8 cellular contexts compared by ENCODE assay signal in the genomic region with DNA sequence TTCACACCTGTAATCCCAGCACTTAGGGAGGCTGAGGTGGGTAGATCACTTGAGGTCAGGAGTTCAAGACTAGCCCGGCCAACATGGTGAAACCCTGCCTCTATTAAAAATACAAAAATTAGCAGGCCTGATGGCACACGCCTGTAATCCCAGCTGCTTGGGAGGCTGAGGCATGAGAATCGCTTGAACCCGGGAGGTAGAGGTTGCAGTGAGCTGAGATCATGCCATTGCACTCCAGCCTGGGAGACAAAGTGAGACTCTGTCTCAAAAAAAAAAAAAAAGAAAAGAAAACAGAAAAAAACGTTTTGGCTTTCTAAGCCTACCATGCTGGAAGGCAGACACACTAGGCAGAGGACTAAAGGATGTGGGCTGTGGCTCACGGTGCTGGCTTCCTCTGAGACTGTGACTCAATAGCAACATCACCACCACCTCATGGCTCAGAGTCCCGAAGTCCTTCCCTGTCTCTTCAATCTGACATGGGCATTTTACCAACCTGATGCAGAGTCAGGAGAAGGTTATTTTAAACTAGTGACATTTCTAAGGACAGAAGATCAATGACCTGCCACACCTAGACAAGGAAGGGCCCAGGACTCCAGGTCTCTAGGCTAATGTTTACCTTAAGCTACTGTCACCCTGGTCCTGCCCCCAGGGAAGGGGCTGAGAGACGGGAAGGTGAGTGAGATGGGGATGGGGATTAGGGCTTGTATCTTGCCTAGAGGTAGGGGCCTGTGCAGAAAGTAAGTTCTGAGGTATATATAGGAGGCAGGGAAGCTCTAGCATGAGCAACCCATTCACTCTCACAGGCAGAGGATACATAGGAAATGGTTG. TPM values are rescaled to one million over a fixed set of nuclear protein-coding genes. Genes with fewer than 3 reads are reported as not detected.
DNase-seq lines count a peak whose midpoint lies in the region; ATAC-seq and TF ChIP-seq lines count a peak whose summit lies in the region.

No MANE protein-coding gene starts in this region.

- no peak overlapping the region for H3K14ac ChIP-seq in trophoblast cell (ENCODE audit: low read length)

- no peak overlapping the region for H2BK12ac ChIP-seq in trophoblast cell (ENCODE audit: low read length)

- no peak overlapping the region for H3K4ac ChIP-seq in trophoblast cell (ENCODE audit: low read depth, low read length)

- no peaks in the 10 kb centered on the region for H3K27me3 ChIP-seq in transverse colon
- no peaks in the 10 kb centered on the region for H3K27me3 ChIP-seq in A673 (replicated peaks; ENCODE audit: insufficient read depth, low read depth, low read length, poor library complexity)
- no peaks in the 10 kb centered on the region for H3K27me3 ChIP-seq in trophoblast cell (ENCODE audit: insufficient read depth, low read length)

- no peaks in the 10 kb centered on the region for H3K79me1 ChIP-seq in trophoblast cell (ENCODE audit: low read length)

- H3K9me3 ChIP-seq in transverse colon (no peaks in the 10 kb centered on the region), A673 (ENCODE audit: low read depth, low read length, poor library complexity, severe bottlenecking) (no peaks in the 10 kb centered on the region), trophoblast cell (ENCODE audit: insufficient read depth, low read depth, low read length) (peaks cover 6% of the 10 kb centered on the region)

- POLR2A ChIA-PET in A673 (lab: Charles Lee; ENCODE audit: low non-redundant PET): no interaction called here

- CTCF ChIA-PET in A673 (lab: Charles Lee): no interaction called here

- H3K18ac ChIP-seq in trophoblast cell (ENCODE audit: low read length): no peak overlapping the region

- WGBS in transverse colon (ENCODE audit: low coverage in 1 of 2), 2 donors: 56 to 59% methylated on average over 6 to 8 of the region's 8 CpGs
- no CpG with 5 or more reads among the region's 8 CpGs for WGBS in trophoblast cell (ENCODE audit: extremely low coverage, insufficient coverage, insufficient read length)

- H2BK5ac ChIP-seq in trophoblast cell (ENCODE audit: low read depth, low read length, poor library complexity): no peak overlapping the region

- no peak overlapping the region for H3K4me2 ChIP-seq in trophoblast cell (ENCODE audit: low read length)

- no peak overlapping the region for H4K91ac ChIP-seq in trophoblast cell (ENCODE audit: low read depth, low read length)

- ATAC-seq in HG02763 (IDR thresholded peaks at IDR 0.05; ENCODE audit: unreplicated experiment): peak; percentile 57

- H4K12ac ChIP-seq in trophoblast cell (ENCODE audit: low read depth, low read length): no peak overlapping the region

- H3K9ac ChIP-seq in trophoblast cell (ENCODE audit: low read length): no peak overlapping the region

- in situ Hi-C loops in transverse colon (cut with MboI; ENCODE audit: low pct_ligation_motif_present in 1 of 4, low pct_unique_long_range_greater_than_20kb in 1 of 4, low sequenced_read_pairs in 3 of 4): no loop called here

- H2AFZ ChIP-seq in trophoblast cell (ENCODE audit: insufficient read depth, low read length, poor library complexity): no peak overlapping the region

- H3K4me3 ChIP-seq in GM12864 (ENCODE audit: low read depth, low read length) (no peak overlapping the region), transverse colon (no peak overlapping the region), A673 (ENCODE audit: low read depth, low read length, poor library complexity, severe bottlenecking) (no peak overlapping the region), trophoblast cell (ENCODE audit: low read depth, low read length) (no peak overlapping the region)

- TF ChIP-seq POLR2A in transverse colon (IDR thresholded peaks at IDR 0.05): no peak

- H3K4me1 ChIP-seq in transverse colon (peaks cover 0 to 19% (median 9%) of the 10 kb centered on the region in 4 donors), A673 (ENCODE audit: insufficient read depth, low read length, poor library complexity, severe bottlenecking) (peaks cover 9% of the 10 kb centered on the region), trophoblast cell (ENCODE audit: control insufficient read depth in 1 of 2, insufficient read depth in 2 of 2, low read length in 2 of 2) (peaks cover 4 to 5% of the 10 kb centered on the region in 2 experiments)

- no peak overlapping the region for H4K8ac ChIP-seq in trophoblast cell (ENCODE audit: low read depth, low read length)

- H3K36me3 ChIP-seq in transverse colon (no peaks in the 10 kb centered on the region), A673 (ENCODE audit: insufficient read depth, low read length, poor library complexity, severe bottlenecking) (no peaks in the 10 kb centered on the region), trophoblast cell (ENCODE audit: control insufficient read depth in 1 of 2, insufficient read depth in 2 of 2, low read length in 2 of 2) (no peaks in the 10 kb centered on the region)

- intact Hi-C loops in transverse colon (cut with DNase I; ENCODE audit: low total_unique reads): no loop called here
- intact Hi-C loops in A673 (cut with micrococcal nuclease; ENCODE audit: unreplicated experiment): no loop called here

- DNase-seq in GM12864 (ENCODE audit: low read depth) (peak; percentile 73), SW 1271 (lab: John Stamatoyannopoulos, UW) (peak; percentile 21 to 23), amniotic epithelial cell (ENCODE audit: low read depth) (peak; percentile 39), mucosa of gallbladder (ENCODE audit: low spot score) (peak; percentile 67), transverse colon (peak; percentile 54), A673 (ENCODE audit: low spot score) (no peak), trophoblast cell (no peak)

- TF ChIP-seq EP300 in transverse colon (IDR thresholded peaks at IDR 0.05; ENCODE audit: low read depth): no peak

- H3K23ac ChIP-seq in trophoblast cell (ENCODE audit: low read length): no peak overlapping the region

- TF ChIP-seq CTCF in GM12864 (IDR thresholded peaks at IDR 0.05; ENCODE audit: low read depth, low read length, missing control alignments) (no peak), transverse colon (IDR thresholded peaks at IDR 0.05) (no peak), A673 (conservative IDR thresholded peaks at IDR 0.05; ENCODE audit: low read depth, low read length) (no peak)

- no peaks in the 10 kb centered on the region for H3K79me2 ChIP-seq in trophoblast cell (ENCODE audit: control insufficient read depth, insufficient read depth, low read length, poor library complexity)

- no TSS peak for BruUV-seq in A673 (replicated peaks; lab: Mats Ljungman, UMichigan)

- H3K27ac ChIP-seq in transverse colon (peak overlapping the region; percentile 38 to 55 (median 52)), A673 (ENCODE audit: low read depth, low read length, poor library complexity, severe bottlenecking) (no peak overlapping the region), trophoblast cell (ENCODE audit: low read depth, low read length) (no peak overlapping the region)

- H2AK5ac ChIP-seq in trophoblast cell (ENCODE audit: low read length): no peak overlapping the region

- H2BK120ac ChIP-seq in trophoblast cell (ENCODE audit: insufficient read depth, low read length, poor library complexity): no peak overlapping the region

RNA-seq across cellular contexts. Expression of gene ECSCR, which starts 3.7 kb away (rescaled TPM):
- total RNA-seq in mucosa of gallbladder: 9.4 TPM
- total RNA-seq in transverse colon: 1 to 10 TPM in 3 of 4 donors, not detected in 1; 2.2 to 4.8 (median 3.6) TPM
- total RNA-seq in A673 (2021): 1.1 and 1.6 TPM in 2 replicates
- not detected in 2 replicates for polyA plus RNA-seq in trophoblast cell (2013)

RNA-seq across cellular contexts. Expression of gene SMIM33, which starts 12.0 kb away (rescaled TPM):
- 0.17 TPM for total RNA-seq in mucosa of gallbladder
- under 1 TPM in 2 of 4 donors, not detected in 2; 0.55 to 0.64 TPM for total RNA-seq in transverse colon
- total RNA-seq in A673 (2021): not detected in 2 replicates
- not detected in 2 replicates for polyA plus RNA-seq in trophoblast cell (2013)

RNA-seq across cellular contexts. Expression of gene DNAJC18, which starts 19.5 kb away (rescaled TPM):
- total RNA-seq in mucosa of gallbladder (14.6 TPM), transverse colon (1 to 10 TPM in 3 of 4 donors, under 1 TPM in 1; 0.37 to 3.8 (median 3.2) TPM), A673 (2021) (16.7 and 21.1 TPM in 2 replicates)
- 8.8 and 10.8 TPM in 2 replicates for polyA plus RNA-seq in trophoblast cell (2013)

RNA-seq across cellular contexts. Expression of gene STING1, which starts 23.8 kb away (rescaled TPM):
- total RNA-seq in mucosa of gallbladder (35.3 TPM), transverse colon (10 to 100 TPM; 12.2 to 51.5 (median 19.1) TPM), A673 (2021) (29.4 and 30.7 TPM in 2 replicates)
- 0.07 and 0.08 TPM in 2 replicates for polyA plus RNA-seq in trophoblast cell (2013)

RNA-seq across cellular contexts. Expression of gene SPATA24, which starts 54.9 kb away (rescaled TPM):
- total RNA-seq in mucosa of gallbladder (7.3 TPM), transverse colon (1 to 10 TPM in 2 of 4 donors, not detected in 2; 3.0 TPM), A673 (2021) (4.0 and 4.2 TPM in 2 replicates)
- polyA plus RNA-seq in trophoblast cell (2013): 4.6 and 5.4 TPM in 2 replicates

Comparison
In these comparisons a context has a peak if more than half of its experiments do, and no peak if none do; other contexts are left out.
1. DNase-seq: peak in GM12864 (single experiment), SW 1271 (2 of 2), amniotic epithelial cell (single experiment), mucosa of gallbladder (single experiment) and transverse colon (single experiment); none in A673 (single experiment) and trophoblast cell (0 of 2).
2. H3K27ac ChIP-seq: peak in transverse colon (4 of 4); none in A673 (single experiment) and trophoblast cell (single experiment).